In genomic region chr12:107014050-107014449, GRCh38 we compare ENCODE assay signal across 12 cellular contexts. TPM values are rescaled to one million over a fixed set of nuclear protein-coding genes. Genes with fewer than 3 reads are reported as not detected.
A peak's percentile ranks its signal among the peaks of the same experiment; 100 is the strongest.
DNase-seq lines count a peak whose midpoint lies in the region; ATAC-seq and TF ChIP-seq lines count a peak whose summit lies in the region.
"Had no signal": no experiment of that assay in that cellular context is flagged by ENCODE, and none has a peak within 500 bp of the region (broad histone marks: within the 10 kb centered on the region; RNA-seq: fewer than 3 reads in every experiment).

No MANE protein-coding gene starts in this region.

- no peak overlapping the region for H3K9ac ChIP-seq in liver (ENCODE audit: low read depth in 1 of 2, low read length in 2 of 2)
- H3K9ac ChIP-seq in SK-N-SH = no peak overlapping the region

- H3K9me3 ChIP-seq in liver (ENCODE audit: control insufficient read depth in 4 of 4, low read length in 3 of 4) (no peaks in the 10 kb centered on the region), SK-N-SH (no peaks in the 10 kb centered on the region)

- H3K9me3 Mint-ChIP-seq in activated CD8-positive, alpha-beta T cell treated with anti-CD3 and anti-CD28 coated beads, Interleukin-2, amount 10 ng/mL, durations not matched to agents 7 days and 5 days (ENCODE audit: insufficient read depth) = no peaks in the 10 kb centered on the region
- H3K9me3 Mint-ChIP-seq: activated naive CD8-positive, alpha-beta T cell treated with anti-CD3 and anti-CD28 coated beads, Interleukin-2, amount 50 U/mL, for 24 hours; nephron progenitor cell had no signal

- no peak overlapping the region for H3K4me2 ChIP-seq in SK-N-SH

- no peak overlapping the region for H3K27ac Mint-ChIP-seq in activated CD8-positive, alpha-beta T cell treated with anti-CD3 and anti-CD28 coated beads, Interleukin-2, amount 10 ng/mL, durations not matched to agents 7 days and 5 days
- H3K27ac Mint-ChIP-seq: activated naive CD8-positive, alpha-beta T cell treated with anti-CD3 and anti-CD28 coated beads, Interleukin-2, amount 50 U/mL, for 24 hours; nephron progenitor cell had no signal

- H3K4me1 Mint-ChIP-seq in activated CD8-positive, alpha-beta T cell treated with anti-CD3 and anti-CD28 coated beads, Interleukin-2, amount 10 ng/mL, durations not matched to agents 7 days and 5 days (ENCODE audit: low read depth) = no peaks in the 10 kb centered on the region
- H3K4me1 Mint-ChIP-seq: activated naive CD8-positive, alpha-beta T cell treated with anti-CD3 and anti-CD28 coated beads, Interleukin-2, amount 50 U/mL, for 24 hours had no signal

- CTCF ChIA-PET in activated CD8-positive, alpha-beta T cell treated with anti-CD3 and anti-CD28 coated beads, Interleukin-2, amount 10 ng/mL, durations not matched to agents 7 days and 5 days (lab: Charles Lee) = interaction anchor here (2.3 kb wide), 1 partner anchor 24 kb away, joined by 7 read pairs; no protein-coding TSS in a partner anchor
- CTCF ChIA-PET in SK-N-SH (lab: Yijun Ruan, JAX) = interaction anchor here (0.9 to 1.2 kb wide), 3 partner anchors 15 to 91 kb away, joined by 3 to 4 read pairs (median 3); no protein-coding TSS in a partner anchor

- H3K27ac ChIP-seq in liver (ENCODE audit: low read depth in 1 of 2, low read length in 2 of 2) (no peak overlapping the region), SK-N-SH (ENCODE audit: low read depth in 2 of 2, low read length in 1 of 2) (no peak overlapping the region)

- no peak overlapping the region for H3K4me3 Mint-ChIP-seq in activated CD8-positive, alpha-beta T cell treated with anti-CD3 and anti-CD28 coated beads, Interleukin-2, amount 10 ng/mL, durations not matched to agents 7 days and 5 days
- H3K4me3 Mint-ChIP-seq: activated naive CD8-positive, alpha-beta T cell treated with anti-CD3 and anti-CD28 coated beads, Interleukin-2, amount 50 U/mL, for 24 hours; nephron progenitor cell had no signal

- peak; percentile 47 for TF ChIP-seq CTCF in liver (IDR thresholded peaks at IDR 0.05; ENCODE audit: low read depth, low read length, missing input control)
- TF ChIP-seq CTCF in SK-N-SH (IDR thresholded peaks at IDR 0.05) = no peak; the same call in 1 of the 2 replicates

- no peaks in the 10 kb centered on the region for H3K79me2 ChIP-seq in SK-N-SH (ENCODE audit: insufficient read depth)

- POLR2A ChIA-PET in activated CD8-positive, alpha-beta T cell treated with anti-CD3 and anti-CD28 coated beads, Interleukin-2, amount 10 ng/mL, durations not matched to agents 7 days and 5 days (lab: Charles Lee) = interaction anchor here (0.9 kb wide), 1 partner anchor 79 kb away, joined by 3 read pairs; no protein-coding TSS in a partner anchor
- POLR2A ChIA-PET in SK-N-SH (lab: Yijun Ruan, JAX) = no interaction called here

- no peak overlapping the region for H3K4me3 ChIP-seq in Jurkat, Clone E6-1 (ENCODE audit: low read length)
- H3K4me3 ChIP-seq in liver (ENCODE audit: low read depth in 1 of 3, low read length in 3 of 3) = no peak overlapping the region
- H3K4me3 ChIP-seq in SK-N-SH (ENCODE audit: low read depth in 2 of 2, low read length in 1 of 2) = no peak overlapping the region

- no peaks in the 10 kb centered on the region for H3K36me3 Mint-ChIP-seq in activated CD8-positive, alpha-beta T cell treated with anti-CD3 and anti-CD28 coated beads, Interleukin-2, amount 10 ng/mL, durations not matched to agents 7 days and 5 days (ENCODE audit: low read depth)

- no peak overlapping the region for H2AFZ ChIP-seq in SK-N-SH (ENCODE audit: low read depth)

- no peaks in the 10 kb centered on the region for H4K20me1 ChIP-seq in SK-N-SH (ENCODE audit: insufficient read depth)

- peak; percentile 74 to 86 for TF ChIP-seq RAD21 in liver (IDR thresholded peaks at IDR 0.05)
- no peak for TF ChIP-seq RAD21 in SK-N-SH (IDR thresholded peaks at IDR 0.05; ENCODE audit: low read length)

- WGBS in liver = 62% methylated on average over 3 of the region's 3 CpGs
- 74% methylated on average over 3 of the region's 3 CpGs for WGBS in SK-N-SH (ENCODE audit: low lambda C conversion rate)

- H3K4me1 ChIP-seq in liver (ENCODE audit: control insufficient read depth in 4 of 4, insufficient read depth in 4 of 4, low read length in 3 of 4) = peaks cover 0 to 1% (median 0%) of the 10 kb centered on the region in 4 donors
- no peaks in the 10 kb centered on the region for H3K4me1 ChIP-seq in SK-N-SH (ENCODE audit: control insufficient read depth in 1 of 2, insufficient read depth in 2 of 2, low read depth in 1 of 2, low read length in 1 of 2)

- DNase-seq in COR-L47 (lab: John Stamatoyannopoulos, UW) (peak; percentile 17), SK-N-SH (no peak)
- peak; percentile 11 for DNase-seq in Jurkat, Clone E6-1 (ENCODE audit: low read depth, low spot score)
- DNase-seq in activated CD8-positive, alpha-beta T cell treated with anti-CD3 and anti-CD28 coated beads, Interleukin-2, amount 10 ng/mL, durations not matched to agents 7 days and 5 days = peak; percentile 21
- DNase-seq in effector CD4-positive, alpha-beta T cell = no peak
- DNase-seq: activated CD4-positive, alpha-beta T cell treated with anti-CD3 and anti-CD28 coated beads for 1 hour; activated naive CD8-positive, alpha-beta T cell treated with anti-CD3 and anti-CD28 coated beads, Interleukin-2, amount 50 U/mL, for 24 hours; EL; nephron progenitor cell had no signal

- peak; percentile 47 for ATAC-seq in activated CD8-positive, alpha-beta T cell treated with anti-CD3 and anti-CD28 coated beads, Interleukin-2, amount 10 ng/mL, durations not matched to agents 7 days and 5 days
- ATAC-seq in GM21381 (IDR thresholded peaks at IDR 0.05; ENCODE audit: unreplicated experiment) = no peak
- no peak for ATAC-seq in HG03025 (IDR thresholded peaks at IDR 0.05; ENCODE audit: low FRiP score, unreplicated experiment)
- ATAC-seq: activated naive CD8-positive, alpha-beta T cell treated with anti-CD3 and anti-CD28 coated beads, Interleukin-2, amount 50 U/mL, for 24 hours had no signal

- no peaks in the 10 kb centered on the region for H3F3A ChIP-seq in SK-N-SH (replicated peaks; ENCODE audit: insufficient read depth)

- no peaks in the 10 kb centered on the region for H3K9me2 ChIP-seq in SK-N-SH

- no peaks in the 10 kb centered on the region for H3K27me3 ChIP-seq in liver (ENCODE audit: control insufficient read depth in 4 of 4, insufficient read depth in 4 of 4, low read length in 3 of 4)
- H3K27me3 ChIP-seq in SK-N-SH (ENCODE audit: insufficient read depth) = no peaks in the 10 kb centered on the region

- no peak for TF ChIP-seq EP300 in SK-N-SH (IDR thresholded peaks at IDR 0.05; ENCODE audit: borderline replicate concordance in 1 of 2, low read depth in 1 of 2, low read length in 1 of 2)

- peaks cover 0 to 1% (median 0%) of the 10 kb centered on the region in 4 donors for H3K36me3 ChIP-seq in liver (ENCODE audit: control insufficient read depth in 4 of 4, insufficient read depth in 3 of 4, low read depth in 1 of 4, low read length in 3 of 4)
- H3K36me3 ChIP-seq in SK-N-SH (replicated peaks in 1 of 2; ENCODE audit: control insufficient read depth in 1 of 2, insufficient read depth in 2 of 2, low read length in 1 of 2) = peaks cover 0 to 9% of the 10 kb centered on the region in 2 experiments

- H3K27me3 Mint-ChIP-seq in activated CD8-positive, alpha-beta T cell treated with anti-CD3 and anti-CD28 coated beads, Interleukin-2, amount 10 ng/mL, durations not matched to agents 7 days and 5 days (ENCODE audit: low read depth) = no peaks in the 10 kb centered on the region
- H3K27me3 Mint-ChIP-seq: activated naive CD8-positive, alpha-beta T cell treated with anti-CD3 and anti-CD28 coated beads, Interleukin-2, amount 50 U/mL, for 24 hours had no signal

TF ChIP-seq in liver, 16 proteins besides CTCF, POLR2A, EP300 and RAD21 (continues in another document):
- TF ChIP-seq NR2F2 (IDR thresholded peaks at IDR 0.05) = no peak
- no peak for TF ChIP-seq SP1 (IDR thresholded peaks at IDR 0.05)
- TF ChIP-seq EGR1 (IDR thresholded peaks at IDR 0.05; ENCODE audit: low read depth in 2 of 2) = no peak
- TF ChIP-seq JUND (IDR thresholded peaks at IDR 0.05) = no peak
- no peak for TF ChIP-seq GABPA (IDR thresholded peaks at IDR 0.05 in 1 of 2, conservative IDR thresholded peaks at IDR 0.05 in 1 of 2)
- TF ChIP-seq RXRA (IDR thresholded peaks at IDR 0.05) = no peak

TF ChIP-seq in SK-N-SH, 30 proteins besides CTCF, POLR2A, EP300 and RAD21:
- TF ChIP-seq SIN3A (IDR thresholded peaks at IDR 0.05; ENCODE audit: borderline replicate concordance, low read depth, low read length) = no peak
- no peak for TF ChIP-seq RXRA (IDR thresholded peaks at IDR 0.05; ENCODE audit: borderline replicate concordance, low read depth)

RNA-seq across cellular contexts. Expression of gene MTERF2, which starts 27.1 kb away (rescaled TPM):
- not detected for polyA plus RNA-seq in Jurkat, Clone E6-1 (2012; ENCODE audit: insufficient read depth, insufficient read length)
- 1 to 10 TPM; 3.8 to 5.0 TPM for total RNA-seq in activated CD8-positive, alpha-beta T cell treated with anti-CD3 and anti-CD28 coated beads, Interleukin-2, amount 10 ng/mL, durations not matched to agents 7 days and 5 days
- total RNA-seq in liver = 10 to 100 TPM; 13.6 to 13.8 TPM
- 10 to 100 TPM in 1 of 2 donors, 1 to 10 TPM in 1; 6.4 to 18.9 TPM for polyA plus RNA-seq in liver
- 5.9 and 9.6 TPM in 2 replicates for polyA plus RNA-seq in SK-N-SH (2012; rRNA removed)
- 4.9 and 6.4 TPM in 2 replicates for polyA plus RNA-seq in SK-N-SH (2012; cell fraction: cytosol; rRNA removed)
- polyA plus RNA-seq in SK-N-SH (2012; cell fraction: nucleus; rRNA removed) = 16.2 and 33.1 TPM in 2 replicates

RNA-seq across cellular contexts. Expression of gene TMEM263, which starts 58.3 kb away (rescaled TPM):
- 27.2 TPM for polyA plus RNA-seq in Jurkat, Clone E6-1 (2012; ENCODE audit: insufficient read depth, insufficient read length)
- total RNA-seq in activated CD8-positive, alpha-beta T cell treated with anti-CD3 and anti-CD28 coated beads, Interleukin-2, amount 10 ng/mL, durations not matched to agents 7 days and 5 days = 10 to 100 TPM; 25.8 to 26.7 TPM
- 10 to 100 TPM; 21.8 to 38.0 TPM for total RNA-seq in liver
- 10 to 100 TPM; 21.4 to 22.1 TPM for polyA plus RNA-seq in liver
- polyA plus RNA-seq in SK-N-SH (2012; rRNA removed) = 16.9 and 21.4 TPM in 2 replicates
- 24.9 and 29.6 TPM in 2 replicates for polyA plus RNA-seq in SK-N-SH (2012; cell fraction: cytosol; rRNA removed)
- 14.1 and 22.9 TPM in 2 replicates for polyA plus RNA-seq in SK-N-SH (2012; cell fraction: nucleus; rRNA removed)

Comparison
In these comparisons a context has a peak if more than half of its experiments do, and no peak if none do; other contexts are left out.
1. DNase-seq: peak in COR-L47 (single experiment), Jurkat, Clone E6-1 (single experiment) and activated CD8-positive, alpha-beta T cell treated with anti-CD3 and anti-CD28 coated beads, Interleukin-2, amount 10 ng/mL, durations not matched to agents 7 days and 5 days (single experiment); none in effector CD4-positive, alpha-beta T cell (single experiment) and SK-N-SH (single experiment).